Comparison of ENCODE assay signal across 7 cellular contexts in the genomic region with DNA sequence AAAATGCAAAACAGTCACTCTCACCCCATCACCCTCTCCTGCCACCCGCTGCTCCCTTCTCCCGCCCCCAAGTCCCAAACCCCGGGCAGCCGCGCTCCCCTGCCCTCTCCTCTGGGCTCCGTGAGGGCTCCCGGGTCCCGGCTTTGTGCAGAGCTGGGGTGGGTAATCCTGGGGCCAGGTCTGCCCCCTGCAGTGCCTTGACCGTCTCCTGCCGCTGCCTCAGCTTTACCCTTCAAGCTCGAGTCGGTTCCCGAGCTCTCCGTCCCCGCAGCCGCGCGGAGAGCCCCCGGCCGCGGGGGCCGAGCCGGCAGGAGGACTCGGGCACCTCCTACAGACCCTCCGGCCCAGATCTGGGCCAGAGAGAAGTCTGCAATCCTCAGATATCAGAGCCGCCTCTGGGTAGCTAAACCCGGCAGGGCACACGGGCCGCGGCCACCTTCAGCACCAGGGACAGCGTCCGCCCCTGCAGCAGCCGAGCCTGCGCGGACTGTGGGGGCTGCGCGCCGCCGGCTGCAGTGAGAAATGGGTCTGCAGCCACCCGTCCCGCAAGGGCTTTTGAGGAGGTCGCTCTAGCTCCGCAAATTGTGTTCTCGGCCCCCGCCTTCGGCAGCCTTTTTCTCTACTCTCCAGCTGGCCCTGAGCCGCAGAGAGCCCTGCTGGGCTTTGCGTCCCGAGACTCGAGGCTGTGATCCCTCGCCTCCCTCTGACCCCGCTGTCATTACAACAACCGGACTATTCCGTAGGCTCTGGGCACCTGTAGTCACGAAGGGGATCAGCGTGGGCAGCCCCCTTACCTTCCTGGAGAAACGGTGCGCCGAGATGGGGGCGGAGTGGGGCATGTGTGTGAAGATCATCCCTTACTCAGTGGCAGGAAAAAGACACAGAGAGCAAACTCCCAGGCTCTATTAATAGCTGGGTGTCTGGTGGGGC. TPM values are rescaled to one million over a fixed set of nuclear protein-coding genes. Genes with fewer than 3 reads are reported as not detected.
A peak's percentile ranks its signal among the peaks of the same experiment; 100 is the strongest.
DNase-seq lines count a peak whose midpoint lies in the region; ATAC-seq and TF ChIP-seq lines count a peak whose summit lies in the region.

No MANE protein-coding gene starts in this region.

- ATAC-seq in GM23338 (peak; percentile 73), psoas muscle (peak; percentile 79 to 95 (median 86))

- H3K79me2 ChIP-seq in GM23338 (replicated peaks; ENCODE audit: insufficient read depth): no peaks in the 10 kb centered on the region

- H3K4me1 ChIP-seq in GM23338 (ENCODE audit: insufficient read depth): peaks cover 29% of the 10 kb centered on the region
- peaks cover 32% of the 10 kb centered on the region for H3K4me1 ChIP-seq in left ventricle myocardium inferior
- H3K4me1 ChIP-seq in psoas muscle: peaks cover 6% of the 10 kb centered on the region

- TF ChIP-seq CTCF in GM23338 (conservative IDR thresholded peaks at IDR 0.05; ENCODE audit: low read depth in 2 of 2): no peak
- TF ChIP-seq CTCF in left ventricle myocardium inferior (IDR thresholded peaks at IDR 0.05; ENCODE audit: borderline replicate concordance): no peak
- no peak for TF ChIP-seq CTCF in psoas muscle (IDR thresholded peaks at IDR 0.05)

- DNase-seq in GM23338 (ENCODE audit: low spot score) (peak; percentile 91), OCI-M1 (lab: John Stamatoyannopoulos, UW) (peak; percentile 71), left ventricle myocardium inferior (peak; percentile 40), psoas muscle (peak; percentile 59 to 76), NCI-H1930 (lab: John Stamatoyannopoulos, UW) (no peak), SIG-M5 (lab: John Stamatoyannopoulos, UW) (no peak)
- DNase-seq in activated naive CD4-positive, alpha-beta T cell treated with anti-CD3 and anti-CD28 coated beads, Interleukin-2, amount 50 U/mL, for 16 hours: peak; percentile 52

- WGBS in psoas muscle, 3 donors: 0 to 1% (median 1%) methylated on average over 51 to 60 of the region's 60 CpGs

- no peaks in the 10 kb centered on the region for H3K36me3 ChIP-seq in GM23338 (ENCODE audit: insufficient read depth)
- no peaks in the 10 kb centered on the region for H3K36me3 ChIP-seq in left ventricle myocardium inferior
- H3K36me3 ChIP-seq in psoas muscle (ENCODE audit: insufficient read depth in 1 of 2, low read depth in 1 of 2): no peaks in the 10 kb centered on the region

- H3K9me3 Mint-ChIP-seq in GM23338: no peaks in the 10 kb centered on the region

- peaks cover 69% of the 10 kb centered on the region for H3K27me3 Mint-ChIP-seq in GM23338 (ENCODE audit: insufficient read depth, low read depth, poor library complexity)

- H3K9me3 ChIP-seq in left ventricle myocardium inferior (replicated peaks): no peaks in the 10 kb centered on the region
- H3K9me3 ChIP-seq in psoas muscle: no peaks in the 10 kb centered on the region

- no peak overlapping the region for H2AFZ ChIP-seq in GM23338

- peaks cover 39% of the 10 kb centered on the region for H3K4me1 Mint-ChIP-seq in GM23338

- peak overlapping the region; percentile 92 for H3K4me2 ChIP-seq in GM23338

- H3K27ac ChIP-seq in GM23338 (ENCODE audit: low read depth) (no peak overlapping the region), left ventricle myocardium inferior (replicated peaks) (no peak overlapping the region), psoas muscle (no peak overlapping the region)

- H3K27me3 ChIP-seq in GM23338 (ENCODE audit: insufficient read depth) (peaks cover 96% of the 10 kb centered on the region), left ventricle myocardium inferior (ENCODE audit: low read depth) (peaks cover 80% of the 10 kb centered on the region), psoas muscle (ENCODE audit: insufficient read depth in 3 of 3, low read length in 2 of 3) (peaks cover 2 to 59% (median 14%) of the 10 kb centered on the region in 3 donors)

- H3K4me3 Mint-ChIP-seq in GM23338: peak overlapping the region; percentile 80

- peaks cover 16% of the 10 kb centered on the region for H4K20me1 ChIP-seq in GM23338 (replicated peaks; ENCODE audit: insufficient read depth)

- no peaks in the 10 kb centered on the region for H3F3A ChIP-seq in GM23338 (replicated peaks; ENCODE audit: low read depth)

- H3K36me3 Mint-ChIP-seq in GM23338 (ENCODE audit: low read depth): no peaks in the 10 kb centered on the region

- H3K4me3 ChIP-seq in GM23338: peak overlapping the region; percentile 67
- peak overlapping the region; percentile 64 for H3K4me3 ChIP-seq in left ventricle myocardium inferior
- H3K4me3 ChIP-seq in psoas muscle: peak overlapping the region; percentile 46

- H3K9me2 ChIP-seq in GM23338 (ENCODE audit: insufficient read depth): 0 out of 2 replicates have a peak, but pooled peaks cover 5% of the 10 kb centered on the region

- H3K27ac Mint-ChIP-seq in GM23338: no peak overlapping the region

- intact Hi-C loops in left ventricle myocardium inferior (cut with micrococcal nuclease): no loop called here
- intact Hi-C loops in psoas muscle (cut with DNase I): no loop called here

TF ChIP-seq in GM23338, 12 proteins besides CTCF, POLR2A, EP300 and RAD21 (continues in another document):
- TF ChIP-seq, protein P1, sequence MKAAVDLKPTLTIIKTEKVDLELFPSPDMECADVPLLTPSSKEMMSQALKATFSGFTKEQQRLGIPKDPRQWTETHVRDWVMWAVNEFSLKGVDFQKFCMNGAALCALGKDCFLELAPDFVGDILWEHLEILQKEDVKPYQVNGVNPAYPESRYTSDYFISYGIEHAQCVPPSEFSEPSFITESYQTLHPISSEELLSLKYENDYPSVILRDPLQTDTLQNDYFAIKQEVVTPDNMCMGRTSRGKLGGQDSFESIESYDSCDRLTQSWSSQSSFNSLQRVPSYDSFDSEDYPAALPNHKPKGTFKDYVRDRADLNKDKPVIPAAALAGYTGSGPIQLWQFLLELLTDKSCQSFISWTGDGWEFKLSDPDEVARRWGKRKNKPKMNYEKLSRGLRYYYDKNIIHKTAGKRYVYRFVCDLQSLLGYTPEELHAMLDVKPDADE (IDR thresholded peaks at IDR 0.05): no peak
- no peak for TF ChIP-seq JUNB (IDR thresholded peaks at IDR 0.05; ENCODE audit: unreplicated experiment)
- TF ChIP-seq, protein P2, sequence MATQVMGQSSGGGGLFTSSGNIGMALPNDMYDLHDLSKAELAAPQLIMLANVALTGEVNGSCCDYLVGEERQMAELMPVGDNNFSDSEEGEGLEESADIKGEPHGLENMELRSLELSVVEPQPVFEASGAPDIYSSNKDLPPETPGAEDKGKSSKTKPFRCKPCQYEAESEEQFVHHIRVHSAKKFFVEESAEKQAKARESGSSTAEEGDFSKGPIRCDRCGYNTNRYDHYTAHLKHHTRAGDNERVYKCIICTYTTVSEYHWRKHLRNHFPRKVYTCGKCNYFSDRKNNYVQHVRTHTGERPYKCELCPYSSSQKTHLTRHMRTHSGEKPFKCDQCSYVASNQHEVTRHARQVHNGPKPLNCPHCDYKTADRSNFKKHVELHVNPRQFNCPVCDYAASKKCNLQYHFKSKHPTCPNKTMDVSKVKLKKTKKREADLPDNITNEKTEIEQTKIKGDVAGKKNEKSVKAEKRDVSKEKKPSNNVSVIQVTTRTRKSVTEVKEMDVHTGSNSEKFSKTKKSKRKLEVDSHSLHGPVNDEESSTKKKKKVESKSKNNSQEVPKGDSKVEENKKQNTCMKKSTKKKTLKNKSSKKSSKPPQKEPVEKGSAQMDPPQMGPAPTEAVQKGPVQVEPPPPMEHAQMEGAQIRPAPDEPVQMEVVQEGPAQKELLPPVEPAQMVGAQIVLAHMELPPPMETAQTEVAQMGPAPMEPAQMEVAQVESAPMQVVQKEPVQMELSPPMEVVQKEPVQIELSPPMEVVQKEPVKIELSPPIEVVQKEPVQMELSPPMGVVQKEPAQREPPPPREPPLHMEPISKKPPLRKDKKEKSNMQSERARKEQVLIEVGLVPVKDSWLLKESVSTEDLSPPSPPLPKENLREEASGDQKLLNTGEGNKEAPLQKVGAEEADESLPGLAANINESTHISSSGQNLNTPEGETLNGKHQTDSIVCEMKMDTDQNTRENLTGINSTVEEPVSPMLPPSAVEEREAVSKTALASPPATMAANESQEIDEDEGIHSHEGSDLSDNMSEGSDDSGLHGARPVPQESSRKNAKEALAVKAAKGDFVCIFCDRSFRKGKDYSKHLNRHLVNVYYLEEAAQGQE (IDR thresholded peaks at IDR 0.05; ENCODE audit: unreplicated experiment): peak; percentile 97
- TF ChIP-seq CREB1 (CRISPR knock-in tag; IDR thresholded peaks at IDR 0.05; ENCODE audit: low read depth): no peak
- TF ChIP-seq EZH2 (IDR thresholded peaks at IDR 0.05; ENCODE audit: low read depth, unreplicated experiment): peak; percentile 48

RNA-seq across cellular contexts. Expression of a gene that starts 1.2 kb away (rescaled TPM):
- 0.21 and 0.74 TPM in 2 replicates for total RNA-seq in GM23338 (2014; rRNA removed; shearing (Covaris generic))
- polyA plus RNA-seq in GM23338 (2016; fragmentation: Nextera tagmentation; extraction: Ambion mirVana) (0.47 and 0.83 TPM in 2 replicates), psoas muscle (under 1 TPM in 1 of 3 donors, not detected in 2; 0.01 TPM)
- total RNA-seq in left ventricle myocardium inferior (0.14 TPM), psoas muscle (not detected)

Comparison
In these comparisons a context has a peak if more than half of its experiments do, and no peak if none do; other contexts are left out.
1. DNase-seq: peak in GM23338 (single experiment), OCI-M1 (single experiment), activated naive CD4-positive, alpha-beta T cell treated with anti-CD3 and anti-CD28 coated beads, Interleukin-2, amount 50 U/mL, for 16 hours (single experiment), left ventricle myocardium inferior (single experiment) and psoas muscle (2 of 2); none in NCI-H1930 (0 of 2) and SIG-M5 (single experiment).
2. Peak in every context shown above with its lines, with median percentiles within 50 percentile points of each other: H3K4me3 ChIP-seq.